ENCODE assay signal across 7 cellular contexts in genomic region chr14:73591690-73592448, GRCh38. TPM values are rescaled to one million over a fixed set of nuclear protein-coding genes. Genes with fewer than 3 reads are reported as not detected.
DNase-seq lines count a peak whose midpoint lies in the region; ATAC-seq, FAIRE-seq and TF ChIP-seq lines count a peak whose summit lies in the region.

A gene with protein sequence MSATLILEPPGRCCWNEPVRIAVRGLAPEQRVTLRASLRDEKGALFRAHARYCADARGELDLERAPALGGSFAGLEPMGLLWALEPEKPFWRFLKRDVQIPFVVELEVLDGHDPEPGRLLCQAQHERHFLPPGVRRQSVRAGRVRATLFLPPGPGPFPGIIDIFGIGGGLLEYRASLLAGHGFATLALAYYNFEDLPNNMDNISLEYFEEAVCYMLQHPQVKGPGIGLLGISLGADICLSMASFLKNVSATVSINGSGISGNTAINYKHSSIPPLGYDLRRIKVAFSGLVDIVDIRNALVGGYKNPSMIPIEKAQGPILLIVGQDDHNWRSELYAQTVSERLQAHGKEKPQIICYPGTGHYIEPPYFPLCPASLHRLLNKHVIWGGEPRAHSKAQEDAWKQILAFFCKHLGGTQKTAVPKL (plus strand): TSS chr14:73591873. CDS start chr14:73591960, 87 bp downstream.

- TF ChIP-seq CTCF in coronary artery (IDR thresholded peaks at IDR 0.05) (no peak), lower leg skin (IDR thresholded peaks at IDR 0.05) (no peak)

- intact Hi-C loops in lower leg skin (cut with DNase I; ENCODE audit: low total_unique reads): no loop called here

- TF ChIP-seq POLR2A in GM15510 (IDR thresholded peaks at IDR 0.05; ENCODE audit: borderline replicate concordance, extremely low read depth, insufficient read length) (peak; percentile 36), lower leg skin (IDR thresholded peaks at IDR 0.05) (no peak)

- H3K27ac ChIP-seq in coronary artery: peak within 1 kb of the TSS in 1 of 2 donors; percentile 1

- peak within 1 kb of the TSS; percentile 73 for H3K4me3 ChIP-seq in coronary artery
- H3K4me3 ChIP-seq in lower leg skin (ENCODE audit: low read depth, poor library complexity, severe bottlenecking): peak within 1 kb of the TSS; percentile 52

- 3 to 5% methylated on average over 11 to 17 of the region's 89 CpGs for WGBS in lower leg skin, 2 donors

- ATAC-seq in activated CD4-positive, CD25-positive, alpha-beta regulatory T cell treated with anti-CD3 and anti-CD28 coated beads, Interleukin-2, amount 50 U/mL, for 24 hours: peak; percentile 82 to 84

- DNase-seq in HTR-8/SVneo (ENCODE audit: insufficient read length, low spot score) (no peak), coronary artery (ENCODE audit: low spot score) (no peak), lower leg skin (ENCODE audit: low spot score in 2 of 2) (peak in 1 of 2 donors; percentile 84), NAMALWA (ENCODE audit: low spot score) (no peak)
- peak; percentile 40 for DNase-seq in stimulated activated CD8-positive, alpha-beta memory T cell treated with anti-CD3 and anti-CD28 coated beads, Interleukin-12 subunit alpha, Interleukin-12 subunit beta, amount 100 ng/mL, for 4 hours (ENCODE audit: low read depth)

- FAIRE-seq in HTR-8/SVneo (lab: Jason Lieb, UNC): peak; percentile 23

RNA-seq across cellular contexts. Expression of the gene that starts here (rescaled TPM):
- total RNA-seq in lower leg skin: 1 to 10 TPM in 3 of 4 donors, under 1 TPM in 1; 0.53 to 2.7 (median 1.4) TPM
